Comparison of ENCODE assay signal across 24 cellular contexts in the genomic region with DNA sequence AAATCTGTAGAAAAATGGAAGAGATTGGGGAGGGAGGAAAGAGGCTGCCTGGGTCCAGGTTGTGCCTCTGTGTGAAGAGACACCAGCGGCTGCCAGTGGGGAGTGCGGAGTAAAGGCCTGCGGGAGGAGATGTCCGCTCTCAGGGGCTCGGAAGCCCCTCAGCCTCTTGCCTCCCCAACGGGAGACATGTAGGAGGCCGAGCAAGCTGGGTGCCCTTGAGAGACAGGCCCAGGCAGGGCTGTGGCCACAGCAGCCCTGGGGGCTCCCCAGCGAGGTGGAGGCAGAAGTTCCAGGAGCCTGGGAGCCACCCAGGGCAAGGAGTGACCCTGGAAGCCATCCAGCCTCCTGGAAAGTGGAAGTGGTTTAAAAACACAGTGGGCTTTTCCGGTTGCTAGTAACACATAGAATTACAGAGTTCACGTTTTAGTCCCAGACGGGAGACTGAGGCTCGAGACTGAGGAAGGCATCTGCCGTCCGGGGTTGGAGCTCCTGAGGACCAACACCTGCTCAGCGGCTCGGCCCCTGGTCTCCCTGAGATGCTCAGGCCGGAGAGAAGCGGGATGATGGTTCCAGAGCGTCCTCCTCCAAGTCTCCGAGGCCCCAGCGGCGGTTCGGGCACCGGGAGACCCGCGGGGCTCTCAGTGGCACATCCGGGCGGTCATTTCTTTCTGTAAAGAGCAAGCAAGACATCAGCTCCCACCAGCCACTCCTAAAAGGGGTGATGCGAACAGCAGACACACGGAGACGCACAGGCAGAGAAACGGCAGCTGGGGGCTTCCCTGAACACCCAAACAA. TPM values are rescaled to one million over a fixed set of nuclear protein-coding genes. Genes with fewer than 3 reads are reported as not detected.
DNase-seq lines count a peak whose midpoint lies in the region; ATAC-seq and TF ChIP-seq lines count a peak whose summit lies in the region.
"Had no signal": no experiment of that assay in that cellular context is flagged by ENCODE, and none has a peak within 500 bp of the region (broad histone marks: within the 10 kb centered on the region; RNA-seq: fewer than 3 reads in every experiment).

No MANE protein-coding gene starts in this region.

- no peak overlapping the region for H2AFZ ChIP-seq in OCI-LY1 (ENCODE audit: low read length)
- H2AFZ ChIP-seq: neural progenitor cell had no signal

- peaks cover 40% of the 10 kb centered on the region for H3K4me1 ChIP-seq in OCI-LY1 (ENCODE audit: insufficient read depth, low read length, severe bottlenecking)
- peaks cover 47 to 50% of the 10 kb centered on the region in 2 experiments for H3K4me1 ChIP-seq in neutrophil (ENCODE audit: control insufficient read depth in 1 of 2, insufficient read depth in 1 of 2, low read depth in 1 of 2, low read length in 1 of 2)
- H3K4me1 ChIP-seq: neural progenitor cell had no signal

- ATAC-seq in activated CD4-positive, alpha-beta T cell treated with anti-CD3 and anti-CD28 coated beads for 36 hours, result no peak
- ATAC-seq in activated naive CD8-positive, alpha-beta T cell treated with anti-CD3 and anti-CD28 coated beads, Interleukin-2, amount 10 ng/mL, durations not matched to agents 7 days and 5 days (ENCODE audit: low read depth), result no peak
- no peak for ATAC-seq in GM18861 (IDR thresholded peaks at IDR 0.05; ENCODE audit: unreplicated experiment)
- ATAC-seq: HCT116 had no signal

- no peaks in the 10 kb centered on the region for H3K27me3 Mint-ChIP-seq in activated CD4-positive, alpha-beta T cell treated with anti-CD3 and anti-CD28 coated beads for 36 hours
- no peaks in the 10 kb centered on the region for H3K27me3 Mint-ChIP-seq in activated CD4-positive, alpha-beta T cell treated with anti-CD3 and anti-CD28 coated beads, Interleukin-2, amount 10 ng/mL, durations not matched to agents 7 days and 5 days
- H3K27me3 Mint-ChIP-seq in activated naive CD8-positive, alpha-beta T cell treated with anti-CD3 and anti-CD28 coated beads, Interleukin-2, amount 10 ng/mL, durations not matched to agents 7 days and 5 days, result no peaks in the 10 kb centered on the region

- no peak overlapping the region for H3K4me3 Mint-ChIP-seq in activated CD4-positive, alpha-beta T cell treated with anti-CD3 and anti-CD28 coated beads for 36 hours
- no peak overlapping the region for H3K4me3 Mint-ChIP-seq in activated CD4-positive, alpha-beta T cell treated with anti-CD3 and anti-CD28 coated beads, Interleukin-2, amount 10 ng/mL, durations not matched to agents 7 days and 5 days
- H3K4me3 Mint-ChIP-seq in activated naive CD8-positive, alpha-beta T cell treated with anti-CD3 and anti-CD28 coated beads, Interleukin-2, amount 10 ng/mL, durations not matched to agents 7 days and 5 days, result no peak overlapping the region
- H3K4me3 Mint-ChIP-seq: neural progenitor cell had no signal

- POLR2A ChIA-PET in activated CD4-positive, alpha-beta T cell treated with anti-CD3 and anti-CD28 coated beads for 36 hours (lab: Charles Lee), result no interaction called here
- POLR2A ChIA-PET in activated CD4-positive, alpha-beta T cell treated with anti-CD3 and anti-CD28 coated beads, Interleukin-2, amount 10 ng/mL, durations not matched to agents 7 days and 5 days (lab: Charles Lee), result no interaction called here
- POLR2A ChIA-PET in activated naive CD8-positive, alpha-beta T cell treated with anti-CD3 and anti-CD28 coated beads, Interleukin-2, amount 10 ng/mL, durations not matched to agents 7 days and 5 days (lab: Charles Lee), result interaction anchor here (1.0 to 1.4 kb wide), 2 partner anchors 10 to 21 kb away, joined by 3 read pairs; no protein-coding TSS in a partner anchor

- H3K27me3 ChIP-seq in OCI-LY1 (ENCODE audit: insufficient read depth, low read length), result no peaks in the 10 kb centered on the region
- no peaks in the 10 kb centered on the region for H3K27me3 ChIP-seq in neutrophil
- H3K27me3 ChIP-seq: neural progenitor cell had no signal

- peaks cover 45% of the 10 kb centered on the region for H3K36me3 ChIP-seq in OCI-LY1 (ENCODE audit: insufficient read depth, low read length)
- H3K36me3 ChIP-seq in neutrophil, result peaks cover 91% of the 10 kb centered on the region
- H3K36me3 ChIP-seq: neural progenitor cell had no signal

- DNase-seq in activated CD4-positive, alpha-beta T cell treated with anti-CD3 and anti-CD28 coated beads for 36 hours, result no peak
- no peak for DNase-seq in activated CD4-positive, alpha-beta T cell treated with anti-CD3 and anti-CD28 coated beads, Interleukin-2, amount 10 ng/mL, durations not matched to agents 7 days and 5 days
- DNase-seq in activated naive CD8-positive, alpha-beta T cell treated with anti-CD3 and anti-CD28 coated beads, Interleukin-2, amount 10 ng/mL, durations not matched to agents 7 days and 5 days, result no peak
- DNase-seq in NCI-H146 (lab: John Stamatoyannopoulos, UW) (no peak), NCI-H1930 (lab: John Stamatoyannopoulos, UW) (no peak)
- DNase-seq: activated CD4-positive, CD25-positive, alpha-beta regulatory T cell; activated CD8-positive, alpha-beta memory T cell treated with anti-CD3 and anti-CD28 coated beads, Interleukin-2, amount 50 U/mL, for 48 hours; amygdala; central memory CD4-positive, alpha-beta T cell; DND-41; effector memory CD4-positive, alpha-beta T cell; islet precursor cell; Kasumi-1; mesendoderm; NCI-H1105 treated with DMSO at 0.1 percent for 48 hours; NCI-H2171; NCI-H774; retina; stimulated activated CD4-positive, alpha-beta T cell treated with anti-CD3 and anti-CD28 coated beads, Interleukin-15, amount 100 ng/mL, for 24 hours had no signal

- no peaks in the 10 kb centered on the region for H4K20me1 ChIP-seq in OCI-LY1 (ENCODE audit: insufficient read depth, low read length)

- H3K9ac ChIP-seq in OCI-LY1 (ENCODE audit: low read length), result no peak overlapping the region
- H3K9ac ChIP-seq: neural progenitor cell had no signal

- TF ChIP-seq CTCF in OCI-LY1 (IDR thresholded peaks at IDR 0.05; ENCODE audit: low read length), result no peak
- TF ChIP-seq CTCF in neutrophil (IDR thresholded peaks at IDR 0.05), result no peak

- no peaks in the 10 kb centered on the region for H3K9me3 Mint-ChIP-seq in activated CD4-positive, alpha-beta T cell treated with anti-CD3 and anti-CD28 coated beads for 36 hours (ENCODE audit: low read depth)
- no peaks in the 10 kb centered on the region for H3K9me3 Mint-ChIP-seq in activated CD4-positive, alpha-beta T cell treated with anti-CD3 and anti-CD28 coated beads, Interleukin-2, amount 10 ng/mL, durations not matched to agents 7 days and 5 days
- H3K9me3 Mint-ChIP-seq in activated naive CD8-positive, alpha-beta T cell treated with anti-CD3 and anti-CD28 coated beads, Interleukin-2, amount 10 ng/mL, durations not matched to agents 7 days and 5 days, result no peaks in the 10 kb centered on the region
- H3K9me3 Mint-ChIP-seq: neural progenitor cell had no signal

- H3K4me1 Mint-ChIP-seq in activated CD4-positive, alpha-beta T cell treated with anti-CD3 and anti-CD28 coated beads for 36 hours, result peaks cover 21% of the 10 kb centered on the region
- H3K4me1 Mint-ChIP-seq in activated CD4-positive, alpha-beta T cell treated with anti-CD3 and anti-CD28 coated beads, Interleukin-2, amount 10 ng/mL, durations not matched to agents 7 days and 5 days, result peaks cover 44% of the 10 kb centered on the region
- peaks cover 15% of the 10 kb centered on the region for H3K4me1 Mint-ChIP-seq in activated naive CD8-positive, alpha-beta T cell treated with anti-CD3 and anti-CD28 coated beads, Interleukin-2, amount 10 ng/mL, durations not matched to agents 7 days and 5 days

- intact Hi-C loops in activated CD4-positive, alpha-beta T cell treated with anti-CD3 and anti-CD28 coated beads for 36 hours (cut with DNase I, micrococcal nuclease), result no loop called here

- H3K4me2 ChIP-seq in OCI-LY1 (ENCODE audit: low read length), result no peak overlapping the region
- H3K4me2 ChIP-seq: neural progenitor cell had no signal

- H3K9me3 ChIP-seq in OCI-LY1 (ENCODE audit: low read length) (no peaks in the 10 kb centered on the region), neutrophil (no peaks in the 10 kb centered on the region)

- H3K27ac ChIP-seq in OCI-LY1 (ENCODE audit: low read depth, low read length, poor library complexity, severe bottlenecking) (peak overlapping the region; percentile 75), neutrophil (peak overlapping the region; percentile 100)
- H3K27ac ChIP-seq: neural progenitor cell had no signal

- H3K79me2 ChIP-seq in OCI-LY1 (ENCODE audit: insufficient read depth, low read length), result no peaks in the 10 kb centered on the region

- CTCF ChIA-PET in activated CD4-positive, alpha-beta T cell treated with anti-CD3 and anti-CD28 coated beads for 36 hours (lab: Charles Lee), result no interaction called here
- CTCF ChIA-PET in activated CD4-positive, alpha-beta T cell treated with anti-CD3 and anti-CD28 coated beads, Interleukin-2, amount 10 ng/mL, durations not matched to agents 7 days and 5 days (lab: Charles Lee), result interaction anchor here (1.1 kb wide), 1 partner anchor 15 kb away, joined by 3 read pairs; no protein-coding TSS in a partner anchor

- H3K4me3 ChIP-seq in OCI-LY1 (ENCODE audit: low read depth, low read length, poor library complexity, severe bottlenecking) (no peak overlapping the region), neutrophil (ENCODE audit: low read depth in 1 of 2, low read length in 1 of 2) (peak overlapping the region; percentile 12 to 57)
- H3K4me3 ChIP-seq: neural progenitor cell had no signal

- H3K36me3 Mint-ChIP-seq in activated CD4-positive, alpha-beta T cell treated with anti-CD3 and anti-CD28 coated beads for 36 hours (ENCODE audit: low read depth), result peaks cover 55% of the 10 kb centered on the region
- H3K36me3 Mint-ChIP-seq in activated CD4-positive, alpha-beta T cell treated with anti-CD3 and anti-CD28 coated beads, Interleukin-2, amount 10 ng/mL, durations not matched to agents 7 days and 5 days (ENCODE audit: low read depth), result peaks cover 70% of the 10 kb centered on the region
- peaks cover 23% of the 10 kb centered on the region for H3K36me3 Mint-ChIP-seq in activated naive CD8-positive, alpha-beta T cell treated with anti-CD3 and anti-CD28 coated beads, Interleukin-2, amount 10 ng/mL, durations not matched to agents 7 days and 5 days

- no peaks in the 10 kb centered on the region for H3F3A ChIP-seq in OCI-LY1 (ENCODE audit: insufficient read depth, low read length)

- peak overlapping the region; percentile 76 for H3K27ac Mint-ChIP-seq in activated CD4-positive, alpha-beta T cell treated with anti-CD3 and anti-CD28 coated beads for 36 hours
- H3K27ac Mint-ChIP-seq in activated CD4-positive, alpha-beta T cell treated with anti-CD3 and anti-CD28 coated beads, Interleukin-2, amount 10 ng/mL, durations not matched to agents 7 days and 5 days, result no peak overlapping the region
- peak overlapping the region; percentile 62 for H3K27ac Mint-ChIP-seq in activated naive CD8-positive, alpha-beta T cell treated with anti-CD3 and anti-CD28 coated beads, Interleukin-2, amount 10 ng/mL, durations not matched to agents 7 days and 5 days
- H3K27ac Mint-ChIP-seq: neural progenitor cell had no signal

- no peaks in the 10 kb centered on the region for H3K9me2 ChIP-seq in OCI-LY1 (ENCODE audit: low read depth, low read length)

RNA-seq across cellular contexts. Expression of a gene that starts 21.9 kb away (rescaled TPM):
- 100 to 1,000 TPM; 139 to 155 TPM for total RNA-seq in activated CD4-positive, alpha-beta T cell treated with anti-CD3 and anti-CD28 coated beads for 36 hours
- total RNA-seq in activated CD4-positive, alpha-beta T cell treated with anti-CD3 and anti-CD28 coated beads, Interleukin-2, amount 10 ng/mL, durations not matched to agents 7 days and 5 days, result 100 to 1,000 TPM; 198 to 228 TPM
- total RNA-seq in activated naive CD8-positive, alpha-beta T cell treated with anti-CD3 and anti-CD28 coated beads, Interleukin-2, amount 10 ng/mL, durations not matched to agents 7 days and 5 days, result 100 to 1,000 TPM; 319 to 341 TPM

RNA-seq across cellular contexts. Expression of a gene that starts 23.2 kb away (rescaled TPM):
- 100 to 1,000 TPM; 148 to 156 TPM for total RNA-seq in activated CD4-positive, alpha-beta T cell treated with anti-CD3 and anti-CD28 coated beads for 36 hours
- total RNA-seq in activated CD4-positive, alpha-beta T cell treated with anti-CD3 and anti-CD28 coated beads, Interleukin-2, amount 10 ng/mL, durations not matched to agents 7 days and 5 days, result 100 to 1,000 TPM; 217 to 239 TPM
- total RNA-seq in activated naive CD8-positive, alpha-beta T cell treated with anti-CD3 and anti-CD28 coated beads, Interleukin-2, amount 10 ng/mL, durations not matched to agents 7 days and 5 days, result 100 to 1,000 TPM; 190 to 200 TPM

RNA-seq across cellular contexts. Expression of a gene that starts 23.8 kb away (rescaled TPM):
- 10 to 100 TPM; 15.2 to 16.6 TPM for total RNA-seq in activated CD4-positive, alpha-beta T cell treated with anti-CD3 and anti-CD28 coated beads for 36 hours
- total RNA-seq in activated CD4-positive, alpha-beta T cell treated with anti-CD3 and anti-CD28 coated beads, Interleukin-2, amount 10 ng/mL, durations not matched to agents 7 days and 5 days, result 1 to 10 TPM; 7.5 to 9.9 TPM
- total RNA-seq in activated naive CD8-positive, alpha-beta T cell treated with anti-CD3 and anti-CD28 coated beads, Interleukin-2, amount 10 ng/mL, durations not matched to agents 7 days and 5 days, result 10 to 100 TPM; 16.0 to 17.7 TPM

RNA-seq across cellular contexts. Expression of a gene that starts 57.4 kb away (rescaled TPM):
- total RNA-seq in activated CD4-positive, alpha-beta T cell treated with anti-CD3 and anti-CD28 coated beads for 36 hours, result 10 to 100 TPM; 46.7 to 61.8 TPM
- total RNA-seq in activated CD4-positive, alpha-beta T cell treated with anti-CD3 and anti-CD28 coated beads, Interleukin-2, amount 10 ng/mL, durations not matched to agents 7 days and 5 days, result 10 to 100 TPM; 61.3 to 66.3 TPM
- total RNA-seq in activated naive CD8-positive, alpha-beta T cell treated with anti-CD3 and anti-CD28 coated beads, Interleukin-2, amount 10 ng/mL, durations not matched to agents 7 days and 5 days, result 10 to 100 TPM; 55.0 to 61.4 TPM
